ENCODE assay signal across 24 cellular contexts in the genomic region with DNA sequence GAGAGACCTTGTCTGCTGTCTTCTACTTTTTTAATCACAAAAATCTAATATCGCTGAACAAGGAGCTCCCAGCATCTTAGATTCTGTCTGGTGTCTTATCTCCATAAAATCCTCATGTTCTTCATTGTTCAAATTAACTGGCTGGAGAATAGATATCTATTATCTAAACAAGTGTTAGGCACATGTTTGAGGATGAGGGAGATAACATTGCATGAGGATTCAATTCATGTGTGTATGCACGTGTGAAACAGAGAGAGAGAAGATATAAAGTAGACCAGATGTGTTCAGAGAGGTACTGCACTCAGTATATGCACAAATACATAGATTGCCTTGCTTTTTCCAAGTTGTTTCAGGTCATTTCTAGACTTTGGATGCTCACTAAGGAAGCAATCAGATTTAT. TPM values are rescaled to one million over a fixed set of nuclear protein-coding genes. Genes with fewer than 3 reads are reported as not detected.
"Had no signal": no experiment of that assay in that cellular context is flagged by ENCODE, and none has a peak within 500 bp of the region (broad histone marks: within the 10 kb centered on the region; RNA-seq: fewer than 3 reads in every experiment).

No MANE protein-coding gene starts in this region.

- H3K27ac ChIP-seq: colonic mucosa, coronary artery, dorsolateral prefrontal cortex, epithelial cell of prostate, esophagus muscularis mucosa, esophagus squamous epithelium, foreskin keratinocyte, gastrocnemius medialis, gastroesophageal sphincter, heart left ventricle, heart right ventricle had no signal

- DNase-seq: colonic mucosa; cortex of kidney; dermis blood vessel endothelial cell; dorsolateral prefrontal cortex; effector CD4-positive, alpha-beta T cell; effector CD8-positive, alpha-beta T cell; effector memory CD4-positive, alpha-beta T cell; effector memory CD8-positive, alpha-beta T cell; endodermal cell; erythroblast; esophagus squamous epithelium; foreskin fibroblast; foreskin keratinocyte; foreskin melanocyte; gastrocnemius medialis; glutamatergic neuron; head of caudate nucleus; heart left ventricle; heart right ventricle had no signal

- H3K36me3 ChIP-seq: colonic mucosa, esophagus muscularis mucosa, esophagus squamous epithelium, gastrocnemius medialis, gastroesophageal sphincter, heart left ventricle, heart right ventricle had no signal

- H3K9me3 ChIP-seq: colonic mucosa, esophagus muscularis mucosa, esophagus squamous epithelium, gastrocnemius medialis, gastroesophageal sphincter, heart left ventricle, heart right ventricle had no signal

- ATAC-seq: effector memory CD8-positive, alpha-beta T cell; esophagus mucosa; foreskin keratinocyte; gastrocnemius medialis; gastroesophageal sphincter; heart left ventricle; heart right ventricle had no signal

- H3K4me3 ChIP-seq: colonic mucosa, coronary artery, dorsolateral prefrontal cortex, esophagus muscularis mucosa, esophagus squamous epithelium, gastrocnemius medialis, gastroesophageal sphincter, heart left ventricle, heart right ventricle had no signal

- H3K4me1 ChIP-seq: colonic mucosa had no signal

RNA-seq across cellular contexts. Expression of a gene that starts 5.4 kb away (rescaled TPM):
- total RNA-seq: esophagus mucosa had no signal
- polyA plus RNA-seq: foreskin keratinocyte had no signal
